In genomic region chr12:59149995-59150642, GRCh38 we compare ENCODE assay signal across 8 cellular contexts.
DNase-seq lines count a peak whose midpoint lies in the region; ATAC-seq, FAIRE-seq and TF ChIP-seq lines count a peak whose summit lies in the region.

No MANE protein-coding gene starts in this region.

- H3K4me1 ChIP-seq in endothelial cell of umbilical vein (ENCODE audit: control insufficient read depth, extremely low read depth, insufficient read depth, low read length), result no peaks in the 10 kb centered on the region

- H3K4me2 ChIP-seq in endothelial cell of umbilical vein (ENCODE audit: insufficient read depth, low read length), result no peak overlapping the region

- peak; percentile 100 for ATAC-seq in HG02798 (IDR thresholded peaks at IDR 0.05; ENCODE audit: poor library complexity, unreplicated experiment)

- intact Hi-C loops in endothelial cell of umbilical vein (cut with micrococcal nuclease), result loop anchor here (1.0 to 10.0 kb wide), 5 partner anchors 37 to 1167 kb away; no protein-coding TSS in a partner anchor
- intact Hi-C loops in activated T-helper 2 cell treated with anti-CD3 and anti-CD28 coated beads, Interferon-gamma antibody, Interleukin-2, Interleukin-4, amounts not matched to agents 10 μg/mL and 5 μg/mL and 100 μg/mL, durations not matched to agents 14 hours and 24 hours and 36 hours (cut with micrococcal nuclease), result loop anchor here (1.0 to 2.0 kb wide), 2 partner anchors 37 to 609 kb away; no protein-coding TSS in a partner anchor

- no peak overlapping the region for H2AFZ ChIP-seq in endothelial cell of umbilical vein (ENCODE audit: low read depth, low read length)

- H3K27me3 ChIP-seq in endothelial cell of umbilical vein (ENCODE audit: control insufficient read depth in 2 of 2, insufficient read depth in 2 of 2, low read length in 2 of 2), result peaks cover 0 to 2% of the 10 kb centered on the region in 2 experiments

- CTCF ChIA-PET in endothelial cell of umbilical vein (lab: Charles Lee), result interaction anchor here (0.5 to 5.9 kb wide), 33 partner anchors 9 to 1167 kb away, joined by 3 to 171 read pairs (median 4); no protein-coding TSS in a partner anchor

- peak; percentile 79 to 83 for TF ChIP-seq CTCF in endothelial cell of umbilical vein (IDR thresholded peaks at IDR 0.05; ENCODE audit: extremely low read depth in 1 of 2, insufficient read depth in 1 of 2, low read depth in 1 of 2, low read length in 2 of 2)

- DNase-seq in AML-193 (lab: John Stamatoyannopoulos, UW), result peak; percentile 70 to 76
- DNase-seq in GM18507 (ENCODE audit: extremely low spot score, insufficient read length, low read depth), result peak; percentile 2
- DNase-seq in NCI-H1092 (lab: John Stamatoyannopoulos, UW), result peak; percentile 73
- DNase-seq in SHP77 treated with DMSO at 0.1 percent for 48 hours (lab: John Stamatoyannopoulos, UW), result peak; percentile 90
- peak; percentile 89 for DNase-seq in endothelial cell of umbilical vein (ENCODE audit: low read depth, low spot score)
- DNase-seq in mucosa of gallbladder (ENCODE audit: low spot score), result peak; percentile 25
- DNase-seq in activated T-helper 2 cell treated with anti-CD3 and anti-CD28 coated beads, Interferon-gamma antibody, Interleukin-2, Interleukin-4, amounts not matched to agents 10 μg/mL and 5 μg/mL and 100 μg/mL, durations not matched to agents 14 hours and 24 hours and 36 hours (ENCODE audit: low spot score), result no peak

- dilution Hi-C loops in endothelial cell of umbilical vein (cut with MboI; ENCODE audit: extremely low pct_ligation_motif_present, low sequenced_read_pairs), result no loop called here

- no peak overlapping the region for H3K27ac ChIP-seq in endothelial cell of umbilical vein (ENCODE audit: insufficient read depth, low read depth, low read length)

- no peak overlapping the region for H3K9ac ChIP-seq in endothelial cell of umbilical vein (replicated peaks; ENCODE audit: extremely low read depth, insufficient read depth, low read length)

- H3K27ac Mint-ChIP-seq in activated T-helper 2 cell treated with anti-CD3 and anti-CD28 coated beads, Interferon-gamma antibody, Interleukin-2, Interleukin-4, amounts not matched to agents 10 μg/mL and 5 μg/mL and 100 μg/mL, durations not matched to agents 14 hours and 24 hours and 36 hours, result no peak overlapping the region

- H4K20me1 ChIP-seq in endothelial cell of umbilical vein (replicated peaks; ENCODE audit: control insufficient read depth, extremely low read depth, insufficient read depth, low read length), result no peaks in the 10 kb centered on the region

- FAIRE-seq in GM18507 (lab: Jason Lieb, UNC) (peak; percentile 72), endothelial cell of umbilical vein (lab: Jason Lieb, UNC) (peak; percentile 94)

- no peaks in the 10 kb centered on the region for H3K9me3 ChIP-seq in endothelial cell of umbilical vein (replicated peaks; ENCODE audit: control insufficient read depth, insufficient read depth, low read length)

- H3K4me3 Mint-ChIP-seq in activated T-helper 2 cell treated with anti-CD3 and anti-CD28 coated beads, Interferon-gamma antibody, Interleukin-2, Interleukin-4, amounts not matched to agents 10 μg/mL and 5 μg/mL and 100 μg/mL, durations not matched to agents 14 hours and 24 hours and 36 hours (ENCODE audit: low read depth), result no peak overlapping the region

- no peaks in the 10 kb centered on the region for H3K36me3 ChIP-seq in endothelial cell of umbilical vein (ENCODE audit: control insufficient read depth in 2 of 2, extremely low read depth in 1 of 2, insufficient read depth in 2 of 2, low read length in 2 of 2)

- BruUV-seq in endothelial cell of umbilical vein (replicated peaks; lab: Mats Ljungman, UMichigan), result no TSS peak

- H3K9me3 Mint-ChIP-seq in activated T-helper 2 cell treated with anti-CD3 and anti-CD28 coated beads, Interferon-gamma antibody, Interleukin-2, Interleukin-4, amounts not matched to agents 10 μg/mL and 5 μg/mL and 100 μg/mL, durations not matched to agents 14 hours and 24 hours and 36 hours, result no peaks in the 10 kb centered on the region

- H3K4me1 Mint-ChIP-seq in activated T-helper 2 cell treated with anti-CD3 and anti-CD28 coated beads, Interferon-gamma antibody, Interleukin-2, Interleukin-4, amounts not matched to agents 10 μg/mL and 5 μg/mL and 100 μg/mL, durations not matched to agents 14 hours and 24 hours and 36 hours (ENCODE audit: low read depth), result no peaks in the 10 kb centered on the region

- H3K4me3 ChIP-seq in endothelial cell of umbilical vein (replicated peaks in 1 of 3; ENCODE audit: insufficient read depth in 1 of 3, low read depth in 1 of 3, low read length in 3 of 3), result no peak overlapping the region

- H3K79me2 ChIP-seq in endothelial cell of umbilical vein (ENCODE audit: control insufficient read depth, insufficient read depth, low read length), result no peaks in the 10 kb centered on the region

- no peak for TF ChIP-seq POLR2A in endothelial cell of umbilical vein (IDR thresholded peaks at IDR 0.05; ENCODE audit: low read depth, low read length)

- no peaks in the 10 kb centered on the region for H3K36me3 Mint-ChIP-seq in activated T-helper 2 cell treated with anti-CD3 and anti-CD28 coated beads, Interferon-gamma antibody, Interleukin-2, Interleukin-4, amounts not matched to agents 10 μg/mL and 5 μg/mL and 100 μg/mL, durations not matched to agents 14 hours and 24 hours and 36 hours (ENCODE audit: low read depth)

- no peaks in the 10 kb centered on the region for H3K9me1 ChIP-seq in endothelial cell of umbilical vein (replicated peaks; ENCODE audit: control insufficient read depth, extremely low read depth, insufficient read depth, low read length)

- H3K27me3 Mint-ChIP-seq in activated T-helper 2 cell treated with anti-CD3 and anti-CD28 coated beads, Interferon-gamma antibody, Interleukin-2, Interleukin-4, amounts not matched to agents 10 μg/mL and 5 μg/mL and 100 μg/mL, durations not matched to agents 14 hours and 24 hours and 36 hours (ENCODE audit: low read depth), result no peaks in the 10 kb centered on the region

- POLR2A ChIA-PET in endothelial cell of umbilical vein (lab: Charles Lee), result no interaction called here

TF ChIP-seq in endothelial cell of umbilical vein, 7 proteins besides CTCF, POLR2A, EP300 and RAD21:
- no peak for TF ChIP-seq POLR2AphosphoS5 (IDR thresholded peaks at IDR 0.05; ENCODE audit: insufficient read depth, low read depth, low read length)
- TF ChIP-seq FOS (IDR thresholded peaks at IDR 0.05; ENCODE audit: borderline replicate concordance, insufficient read depth, low read length), result no peak
- no peak for TF ChIP-seq MAX (IDR thresholded peaks at IDR 0.05; ENCODE audit: insufficient read depth, insufficient read length)
- TF ChIP-seq EZH2 (IDR thresholded peaks at IDR 0.05; ENCODE audit: borderline replicate concordance, low read depth, low read length, severe bottlenecking), result no peak
- TF ChIP-seq MYC (IDR thresholded peaks at IDR 0.05; ENCODE audit: low read depth, low read length), result no peak
- no peak for TF ChIP-seq GATA2 (IDR thresholded peaks at IDR 0.05; ENCODE audit: insufficient read depth, insufficient read length, low read depth, low read length)
- no peak for TF ChIP-seq JUN (IDR thresholded peaks at IDR 0.05; ENCODE audit: borderline replicate concordance, insufficient read depth, insufficient read length, low read depth)
